In the genomic region with DNA sequence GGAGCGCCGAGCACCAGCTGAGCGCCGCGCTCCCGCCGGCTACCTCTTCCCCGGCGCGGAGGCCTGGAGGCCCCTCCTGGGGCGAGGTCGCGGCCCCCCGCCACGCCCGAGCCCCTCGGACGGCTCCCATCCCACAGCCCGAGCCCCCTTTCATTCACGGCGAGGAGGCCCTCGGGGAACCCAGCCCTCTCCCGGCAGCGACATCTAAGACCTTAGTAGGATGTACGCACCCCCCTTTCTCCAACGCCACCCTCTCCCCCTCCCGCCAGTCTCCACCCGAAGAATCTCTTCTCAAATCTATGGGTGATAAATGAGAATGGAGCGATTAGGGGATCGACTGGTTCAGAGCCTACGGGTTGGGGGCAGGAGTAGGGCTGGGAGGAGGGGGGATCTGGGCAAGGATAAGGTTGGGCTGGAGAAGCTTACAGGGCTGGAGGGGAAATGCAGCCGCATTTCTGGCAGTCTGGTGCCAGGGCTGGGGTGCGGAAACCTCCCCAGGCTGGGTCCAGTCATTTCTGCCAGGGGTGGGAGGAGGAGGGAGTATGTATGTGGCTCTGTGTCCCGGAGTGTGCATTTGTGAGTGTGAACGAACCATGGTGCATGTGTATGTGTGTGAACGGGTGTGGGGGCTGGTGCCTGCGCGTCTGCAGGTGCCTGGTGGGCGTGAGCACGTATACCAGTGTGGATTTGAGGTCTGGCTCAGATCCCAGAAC, we compare ENCODE assay signal across 9 cellular contexts. TPM values are rescaled to one million over a fixed set of nuclear protein-coding genes. Genes with fewer than 3 reads are reported as not detected.
A peak's percentile ranks its signal among the peaks of the same experiment; 100 is the strongest.
DNase-seq lines count a peak whose midpoint lies in the region; ATAC-seq and TF ChIP-seq lines count a peak whose summit lies in the region.
"Had no signal": no experiment of that assay in that cellular context is flagged by ENCODE, and none has a peak within 500 bp of the region (broad histone marks: within the 10 kb centered on the region; RNA-seq: fewer than 3 reads in every experiment).

No MANE protein-coding gene starts in this region.

- H3K36me3 ChIP-seq in BLaER1 (0 out of 2 replicates have a peak, but pooled peaks cover 5% of the 10 kb centered on the region), KOPT-K1 (ENCODE audit: insufficient read depth, low read length) (peaks cover 4% of the 10 kb centered on the region; the same call in 1 of the 2 replicates), right atrium auricular region (no peaks in the 10 kb centered on the region), skeletal muscle satellite cell (ENCODE audit: insufficient read depth, low read length) (peaks cover 8% of the 10 kb centered on the region)

- H3K4me2 ChIP-seq in BLaER1 (peak overlapping the region; percentile 94), skeletal muscle satellite cell (ENCODE audit: low read length) (peak overlapping the region; percentile 90)

- peak; percentile 50 to 51 for DNase-seq in activated T-cell treated with anti-CD3 and anti-CD28 coated beads, Interleukin-2, amount 50 U/mL, for 48 hours
- DNase-seq in right atrium auricular region (ENCODE audit: low spot score) (no peak), HEK293T (ENCODE audit: extremely low spot score) (no peak), HK-2 (ENCODE audit: unreplicated experiment) (no peak)

- no peak for TF ChIP-seq CTCF in right atrium auricular region (IDR thresholded peaks at IDR 0.05)

- POLR2A ChIA-PET in HEK293T (lab: Yijun Ruan, JAX): interaction anchor here (1.6 kb wide), 1 partner anchor 61 kb away, joined by 5 read pairs; a partner anchor contains a TSS

- peak overlapping the region; percentile 85 for H3K27ac ChIP-seq in BLaER1
- H3K27ac ChIP-seq in KOPT-K1 (ENCODE audit: low read depth, low read length, poor library complexity, severe bottlenecking): peak overlapping the region; percentile 55
- H3K27ac ChIP-seq in right atrium auricular region: no peak overlapping the region

- CTCF ChIA-PET in HEK293T (lab: Yijun Ruan, JAX): interaction anchor here (1.3 kb wide), 1 partner anchor 19 kb away, joined by 3 read pairs; no protein-coding TSS in a partner anchor

- peak overlapping the region; percentile 84 for H3K9ac ChIP-seq in BLaER1
- H3K9ac ChIP-seq in skeletal muscle satellite cell (ENCODE audit: low read depth, low read length): peak overlapping the region; percentile 79

- H3K4me1 ChIP-seq in BLaER1: peaks cover 20% of the 10 kb centered on the region
- H3K4me1 ChIP-seq in right atrium auricular region: peaks cover 0 to 12% of the 10 kb centered on the region in 2 donors
- peaks cover 7% of the 10 kb centered on the region for H3K4me1 ChIP-seq in skeletal muscle satellite cell (ENCODE audit: control insufficient read depth, insufficient read depth, low read length)

- ATAC-seq in HG03139 (IDR thresholded peaks at IDR 0.05; ENCODE audit: unreplicated experiment): no peak
- ATAC-seq: HCT116 had no signal

- no peaks in the 10 kb centered on the region for H4K20me1 ChIP-seq in BLaER1

- no peaks in the 10 kb centered on the region for H3K9me3 ChIP-seq in BLaER1
- H3K9me3 ChIP-seq in KOPT-K1 (ENCODE audit: insufficient read depth, low read length, poor library complexity, severe bottlenecking): no peaks in the 10 kb centered on the region
- no peaks in the 10 kb centered on the region for H3K9me3 ChIP-seq in right atrium auricular region
- no peaks in the 10 kb centered on the region for H3K9me3 ChIP-seq in skeletal muscle satellite cell (replicated peaks; ENCODE audit: low read length)

- H3K27me3 ChIP-seq in BLaER1: peaks cover 20% of the 10 kb centered on the region; the same call in 1 of the 2 replicates
- peaks cover 0 to 14% of the 10 kb centered on the region in 2 donors for H3K27me3 ChIP-seq in right atrium auricular region
- H3K27me3 ChIP-seq in skeletal muscle satellite cell (ENCODE audit: control insufficient read depth, insufficient read depth, low read length): peaks cover 5% of the 10 kb centered on the region

- peak overlapping the region; percentile 77 for H3K4me3 ChIP-seq in BLaER1
- peak overlapping the region; percentile 36 to 61 for H3K4me3 ChIP-seq in right atrium auricular region
- H3K4me3 ChIP-seq in skeletal muscle satellite cell (ENCODE audit: low read length): peak overlapping the region; percentile 69

TF ChIP-seq in HEK293T, 16 proteins besides CTCF, POLR2A, EP300 and RAD21:
- no peak for TF ChIP-seq ARNT (IDR thresholded peaks at IDR 0.05)
- TF ChIP-seq FOXM1 (IDR thresholded peaks at IDR 0.05; ENCODE audit: borderline replicate concordance): no peak
- TF ChIP-seq ELF4 (IDR thresholded peaks at IDR 0.05): no peak
- TF ChIP-seq SUZ12 (IDR thresholded peaks at IDR 0.05): no peak
- TF ChIP-seq ZNF384 (IDR thresholded peaks at IDR 0.05): no peak
- no peak for TF ChIP-seq LEF1 (IDR thresholded peaks at IDR 0.05; ENCODE audit: borderline replicate concordance)
- TF ChIP-seq FOXK2 (IDR thresholded peaks at IDR 0.05): no peak
- no peak for TF ChIP-seq NFRKB (IDR thresholded peaks at IDR 0.05)
- no peak for TF ChIP-seq HDGF (IDR thresholded peaks at IDR 0.05; ENCODE audit: borderline replicate concordance)
- TF ChIP-seq, protein P1, sequence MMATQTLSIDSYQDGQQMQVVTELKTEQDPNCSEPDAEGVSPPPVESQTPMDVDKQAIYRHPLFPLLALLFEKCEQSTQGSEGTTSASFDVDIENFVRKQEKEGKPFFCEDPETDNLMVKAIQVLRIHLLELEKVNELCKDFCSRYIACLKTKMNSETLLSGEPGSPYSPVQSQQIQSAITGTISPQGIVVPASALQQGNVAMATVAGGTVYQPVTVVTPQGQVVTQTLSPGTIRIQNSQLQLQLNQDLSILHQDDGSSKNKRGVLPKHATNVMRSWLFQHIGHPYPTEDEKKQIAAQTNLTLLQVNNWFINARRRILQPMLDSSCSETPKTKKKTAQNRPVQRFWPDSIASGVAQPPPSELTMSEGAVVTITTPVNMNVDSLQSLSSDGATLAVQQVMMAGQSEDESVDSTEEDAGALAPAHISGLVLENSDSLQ (IDR thresholded peaks at IDR 0.05): no peak
- TF ChIP-seq SP1 (IDR thresholded peaks at IDR 0.05): no peak
- TF ChIP-seq TARDBP (IDR thresholded peaks at IDR 0.05): no peak
- no peak for TF ChIP-seq FOXA1 (IDR thresholded peaks at IDR 0.05)

RNA-seq across cellular contexts. Expression of a gene that starts 10.3 kb away (rescaled TPM):
- total RNA-seq in right atrium auricular region: 10 to 100 TPM; 13.1 to 16.1 TPM
- total RNA-seq in skeletal muscle satellite cell (2012; rRNA removed): 13.2 and 16.2 TPM in 2 replicates

Comparison
In these comparisons a context has a peak if more than half of its experiments do, and no peak if none do; other contexts are left out.
1. H3K27ac ChIP-seq: peak in BLaER1 (single experiment) and KOPT-K1 (single experiment); none in right atrium auricular region (0 of 2).
2. DNase-seq: peak in activated T-cell treated with anti-CD3 and anti-CD28 coated beads, Interleukin-2, amount 50 U/mL, for 48 hours (2 of 2); none in right atrium auricular region (single experiment), HEK293T (single experiment) and HK-2 (single experiment).
3. Peak in every context shown above with its lines, with median percentiles within 50 percentile points of each other: H3K4me3 ChIP-seq.